ENCODE assay signal across 9 cellular contexts in the genomic region with DNA sequence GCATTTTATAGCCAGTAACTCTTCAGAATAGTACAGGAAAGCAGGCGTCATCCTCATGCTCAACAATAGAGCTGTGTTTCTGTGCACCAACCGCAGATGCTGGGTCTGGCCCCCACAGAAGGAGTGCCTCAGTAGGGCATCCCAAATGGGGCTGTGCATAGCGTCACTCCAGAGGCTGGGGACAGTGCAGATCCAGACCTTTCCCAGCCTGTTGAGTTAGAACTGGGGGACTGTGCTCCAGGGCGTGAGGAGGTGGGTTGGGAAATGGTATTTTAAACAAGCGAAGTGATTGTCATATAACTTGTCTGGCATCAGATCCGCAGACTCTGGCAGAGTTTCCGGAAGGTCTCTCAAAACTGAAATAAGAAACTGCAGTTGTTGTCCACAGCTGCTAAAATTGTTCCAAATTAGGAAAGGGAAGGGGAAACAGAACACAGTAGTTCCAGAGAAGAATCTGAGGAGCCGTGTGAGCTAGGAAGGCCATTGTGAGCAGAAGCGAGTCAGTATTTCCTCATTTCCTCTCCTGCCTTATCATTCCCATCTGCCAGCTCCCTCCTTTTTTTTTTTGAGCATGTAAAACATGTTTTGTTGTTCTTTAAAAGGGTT. TPM values are rescaled to one million over a fixed set of nuclear protein-coding genes. Genes with fewer than 3 reads are reported as not detected.
A peak's percentile ranks its signal among the peaks of the same experiment; 100 is the strongest.
DNase-seq lines count a peak whose midpoint lies in the region; ATAC-seq and TF ChIP-seq lines count a peak whose summit lies in the region.
"Had no signal": no experiment of that assay in that cellular context is flagged by ENCODE, and none has a peak within 500 bp of the region (broad histone marks: within the 10 kb centered on the region; RNA-seq: fewer than 3 reads in every experiment).

No MANE protein-coding gene starts in this region.

- no peak for TF ChIP-seq POLR2A in esophagus muscularis mucosa (IDR thresholded peaks at IDR 0.05; ENCODE audit: low read depth)

- H3K4me1 ChIP-seq in SJCRH30 (peaks cover 32% of the 10 kb centered on the region), esophagus muscularis mucosa (peaks cover 44 to 96% (median 91%) of the 10 kb centered on the region in 4 donors), mesodermal cell (ENCODE audit: control insufficient read depth, insufficient read depth, low read length, poor library complexity, severe bottlenecking) (peaks cover 74% of the 10 kb centered on the region), thymus (ENCODE audit: control insufficient read depth, insufficient read depth, low read length) (peaks cover 4% of the 10 kb centered on the region)

- DNase-seq in SJCRH30 (peak; percentile 81 to 89), esophagus muscularis mucosa (ENCODE audit: extremely low spot score) (no peak), GOT3 (lab: John Stamatoyannopoulos, UW) (no peak), GM19238 (ENCODE audit: insufficient read length, low spot score) (no peak), HUDEP-2 (lab: John Stamatoyannopoulos, UW; ENCODE audit: unreplicated experiment in 76 of 76) (no peak)
- DNase-seq: activated T-cell treated with anti-CD3 and anti-CD28 coated beads for 4 hours had no signal

- intact Hi-C loops in esophagus muscularis mucosa (cut with DNase I), result no loop called here

- no peak for TF ChIP-seq EP300 in esophagus muscularis mucosa (IDR thresholded peaks at IDR 0.05)

- WGBS in esophagus muscularis mucosa, result 10% methylated on average over 9 of the region's 9 CpGs
- WGBS in mesodermal cell (ENCODE audit: insufficient coverage in 2 of 2), 2 experiments, result 75 to 87% methylated on average over 6 to 7 of the region's 9 CpGs
- 60% methylated on average over 9 of the region's 9 CpGs for whole genome bisulfite sequencing in thymus

- H3K36me3 ChIP-seq in SJCRH30 (no peaks in the 10 kb centered on the region; the same call in 1 of the 2 replicates), esophagus muscularis mucosa (no peaks in the 10 kb centered on the region), mesodermal cell (ENCODE audit: control insufficient read depth, insufficient read depth, low read length) (peaks cover 19% of the 10 kb centered on the region), thymus (ENCODE audit: control insufficient read depth, insufficient read depth) (no peaks in the 10 kb centered on the region)

- no peaks in the 10 kb centered on the region for H3K27me3 ChIP-seq in SJCRH30
- no peaks in the 10 kb centered on the region for H3K27me3 ChIP-seq in esophagus muscularis mucosa
- no peaks in the 10 kb centered on the region for H3K27me3 ChIP-seq in thymus (ENCODE audit: control insufficient read depth, insufficient read depth)

- H3K9me3 ChIP-seq in SJCRH30 (replicated peaks) (no peaks in the 10 kb centered on the region), esophagus muscularis mucosa (no peaks in the 10 kb centered on the region), mesodermal cell (ENCODE audit: control insufficient read depth, low read length) (no peaks in the 10 kb centered on the region), thymus (ENCODE audit: control insufficient read depth) (no peaks in the 10 kb centered on the region)

- peak overlapping the region; percentile 93 for H3K27ac ChIP-seq in SJCRH30
- peak overlapping the region; percentile 86 to 92 (median 90) for H3K27ac ChIP-seq in esophagus muscularis mucosa (replicated peaks in 1 of 4)
- H3K27ac ChIP-seq in mesodermal cell (ENCODE audit: low read depth, low read length, severe bottlenecking), result peak overlapping the region; percentile 96
- peak overlapping the region; percentile 53 for H3K27ac ChIP-seq in thymus (ENCODE audit: low read depth)

- TF ChIP-seq CTCF in esophagus muscularis mucosa (IDR thresholded peaks at IDR 0.05), result no peak

- ATAC-seq in HG03159 (IDR thresholded peaks at IDR 0.05; ENCODE audit: unreplicated experiment), result no peak

- H3K4me3 ChIP-seq in SJCRH30 (peak overlapping the region; percentile 35), esophagus muscularis mucosa (peak overlapping the region; percentile 30 to 49 (median 40)), mesodermal cell (ENCODE audit: extremely low read depth, insufficient read depth, low read length, poor library complexity, severe bottlenecking) (no peak overlapping the region), thymus (ENCODE audit: low read length) (no peak overlapping the region)

RNA-seq across cellular contexts. Expression of gene JAM3, which starts 52.2 kb away (rescaled TPM):
- total RNA-seq in SJCRH30 (2014; rRNA removed; shearing (Covaris generic)), result 152 and 155 TPM in 2 replicates
- 100 to 1,000 TPM in 2 of 4 donors, 10 to 100 TPM in 2; 84.2 to 122 (median 96.5) TPM for total RNA-seq in esophagus muscularis mucosa
- polyA plus RNA-seq in mesodermal cell (2013, experiment 1 of 2), result 135 TPM
- 118 TPM for polyA plus RNA-seq in mesodermal cell (2013, experiment 2 of 2)
- 19.3 TPM for polyA plus RNA-seq in thymus

Comparison
In these comparisons a context has a peak if more than half of its experiments do, and no peak if none do; other contexts are left out.
1. DNase-seq: peak in SJCRH30 (2 of 2); none in esophagus muscularis mucosa (single experiment), GOT3 (single experiment), GM19238 (single experiment) and HUDEP-2 (0 of 76).
2. H3K4me3 ChIP-seq: peak in SJCRH30 (single experiment) and esophagus muscularis mucosa (4 of 4); none in mesodermal cell (single experiment) and thymus (single experiment).
3. Peak in every context shown above with its lines, with median percentiles within 50 percentile points of each other: H3K27ac ChIP-seq.